ENCODE assay signal across 22 cellular contexts in genomic region chr7:8165150-8165549, GRCh38.
DNase-seq lines count a peak whose midpoint lies in the region; ATAC-seq, FAIRE-seq and TF ChIP-seq lines count a peak whose summit lies in the region.
"Had no signal": no experiment of that assay in that cellular context is flagged by ENCODE, and none has a peak within 500 bp of the region (broad histone marks: within the 10 kb centered on the region; RNA-seq: fewer than 3 reads in every experiment).

No MANE protein-coding gene starts in this region.

- TF ChIP-seq EP300 in GM12878 (IDR thresholded peaks at IDR 0.05; ENCODE audit: borderline replicate concordance in 1 of 2, control insufficient read depth in 1 of 2, low read depth in 2 of 2, low read length in 2 of 2): no peak

- H3K27ac ChIP-seq in GM12878 (ENCODE audit: control insufficient read depth, insufficient read depth): no peak overlapping the region
- H3K27ac ChIP-seq: 22Rv1; A549; BLaER1 treated with 17β-estradiol and CSF1 and Interleukin-3, amounts not matched to agents 10 nM and 100 nM; C4-2B had no signal

- in situ Hi-C loops in GM12878 (cut with MboI): no loop called here

- SMC1A ChIA-PET in GM12878 (lab: Charles Lee; ENCODE audit: uncharacterized antibody, unreplicated experiment): interaction anchor here (0.7 to 2.0 kb wide), 3 partner anchors 8 to 26 kb away, joined by 3 to 5 read pairs (median 4); no protein-coding TSS in a partner anchor

- no peaks in the 10 kb centered on the region for H3K9me3 ChIP-seq in GM12878 (replicated peaks; ENCODE audit: control insufficient read depth, insufficient read depth, low read length)
- H3K9me3 ChIP-seq: A549; BLaER1 treated with 17β-estradiol and CSF1 and Interleukin-3, amounts not matched to agents 10 nM and 100 nM; Caco-2 had no signal

- BruUV-seq in GM12878 (replicated peaks; lab: Mats Ljungman, UMichigan): no TSS peak

- no peaks in the 10 kb centered on the region for H3K36me3 ChIP-seq in GM12878 (ENCODE audit: control insufficient read depth in 2 of 2, insufficient read depth in 2 of 2, low read length in 1 of 2)
- H3K36me3 ChIP-seq: BLaER1 treated with 17β-estradiol and CSF1 and Interleukin-3, amounts not matched to agents 10 nM and 100 nM had no signal

- H3K9ac ChIP-seq in GM12878 (ENCODE audit: control insufficient read depth, insufficient read depth, low read length): no peak overlapping the region
- H3K9ac ChIP-seq: BLaER1 treated with 17β-estradiol and CSF1 and Interleukin-3, amounts not matched to agents 10 nM and 100 nM had no signal

- H2AFZ ChIP-seq in GM12878 (ENCODE audit: control insufficient read depth, low read depth, low read length): no peak overlapping the region

- intact Hi-C loops in left ventricle myocardium superior (cut with micrococcal nuclease) (no loop called here), Right ventricle myocardium inferior (cut with DNase I) (no loop called here), GM12878 (cut with micrococcal nuclease; ENCODE audit: unreplicated experiment) (no loop called here)

- no peak for TF ChIP-seq RAD21 in GM12878 (IDR thresholded peaks at IDR 0.05; ENCODE audit: insufficient read depth, low read depth, low read length)

- H3K4me3 ChIP-seq in GM12878: no peak overlapping the region
- H3K4me3 ChIP-seq: A549; BLaER1 treated with 17β-estradiol and CSF1 and Interleukin-3, amounts not matched to agents 10 nM and 100 nM had no signal

- CTCF ChIA-PET in GM12878 (lab: Yijun Ruan, JAX): no interaction called here

- FAIRE-seq in GM12878 (lab: Jason Lieb, UNC): no peak
- FAIRE-seq: A549, D721Med, GM12891, GM19239 had no signal

- RAD21 ChIA-PET in GM12878 (lab: Charles Lee; ENCODE audit: unreplicated experiment): interaction anchor here (0.6 kb wide), 1 partner anchor 13 kb away, joined by 3 read pairs; no protein-coding TSS in a partner anchor

- no peaks in the 10 kb centered on the region for H3K79me2 ChIP-seq in GM12878 (ENCODE audit: control insufficient read depth, insufficient read depth, low read length)

- TF ChIP-seq CTCF in GM12878 (IDR thresholded peaks at IDR 0.05 in 2 of 3, conservative IDR thresholded peaks at IDR 0.05 in 1 of 3; ENCODE audit: control insufficient read depth in 2 of 3, extremely low read depth in 1 of 3, insufficient read depth in 1 of 3, low read depth in 3 of 3, low read length in 3 of 3): no peak

- no peaks in the 10 kb centered on the region for H3K27me3 ChIP-seq in GM12878 (replicated peaks in 1 of 2; ENCODE audit: control insufficient read depth in 2 of 2, insufficient read depth in 2 of 2, low read length in 1 of 2)
- H3K27me3 ChIP-seq: BLaER1 treated with 17β-estradiol and CSF1 and Interleukin-3, amounts not matched to agents 10 nM and 100 nM had no signal

- POLR2A ChIA-PET in GM12878 (lab: Charles Lee): interaction anchor here (0.9 kb wide), 1 partner anchor 198 kb away, joined by 3 read pairs; no protein-coding TSS in a partner anchor

- 8% methylated on average over 4 of the region's 4 CpGs for WGBS in GM12878 (ENCODE audit: insufficient coverage, insufficient replicate concordance, low lambda C conversion rate, missing lambda C conversion rate)

- TF ChIP-seq POLR2A in GM12878 (IDR thresholded peaks at IDR 0.05; ENCODE audit: low read depth, low read length): no peak

- H4K20me1 ChIP-seq in GM12878 (ENCODE audit: control insufficient read depth, insufficient read depth): no peaks in the 10 kb centered on the region
- H4K20me1 ChIP-seq: BLaER1 treated with 17β-estradiol and CSF1 and Interleukin-3, amounts not matched to agents 10 nM and 100 nM had no signal

- DNase-seq in left ventricle myocardium superior (no peak), Right ventricle myocardium inferior (ENCODE audit: missing footprints) (no peak), GM12878 (ENCODE audit: low read depth, low spot score) (no peak), cerebellar nuclear complex (lab: John Stamatoyannopoulos, UW) (no peak), activated T-cell treated with anti-CD3 and anti-CD28 coated beads for 4 hours (no peak)
- no peak for DNase-seq in stimulated activated CD4-positive, alpha-beta T cell treated with anti-CD3 and anti-CD28 coated beads, Interleukin-1b, Interleukin-23, amount 100 ng/mL, for 48 hours
- DNase-seq: AML-193; Caco-2; Calu3; CD4-positive, alpha-beta T cell; CD8-positive, alpha-beta T cell; DMS79 treated with DMSO at 0.1 percent for 48 hours; EL; GDM1 had no signal

- peak; percentile 50 for ATAC-seq in left ventricle myocardium superior
- ATAC-seq in Right ventricle myocardium inferior: no peak
- ATAC-seq in HG02885 (IDR thresholded peaks at IDR 0.05; ENCODE audit: poor library complexity, unreplicated experiment): peak; percentile 54
- ATAC-seq in GM12878: no peak
- ATAC-seq: A549; CD8-positive, alpha-beta T cell had no signal

- H3K4me1 ChIP-seq in GM12878 (ENCODE audit: control insufficient read depth, insufficient read depth, low read length): no peaks in the 10 kb centered on the region
- H3K4me1 ChIP-seq: A549, Caco-2 had no signal

- H3K4me2 ChIP-seq in GM12878 (ENCODE audit: control insufficient read depth, insufficient read depth): no peak overlapping the region
- H3K4me2 ChIP-seq: A549; BLaER1 treated with 17β-estradiol and CSF1 and Interleukin-3, amounts not matched to agents 10 nM and 100 nM had no signal

TF ChIP-seq in GM12878, 131 proteins besides CTCF, POLR2A, EP300 and RAD21:
- TF ChIP-seq MEF2B (IDR thresholded peaks at IDR 0.05; ENCODE audit: partially characterized antibody, poor library complexity, severe bottlenecking) (peak; percentile 39), NFXL1 (IDR thresholded peaks at IDR 0.05; ENCODE audit: borderline replicate concordance) (no peak), MEF2A (IDR thresholded peaks at IDR 0.05; ENCODE audit: insufficient read depth, low read depth, low read length) (peak; percentile 68; the same call in 1 of the 2 replicates)

Comparison
In these comparisons a context has a peak if more than half of its experiments do, and no peak if none do; other contexts are left out.
1. ATAC-seq: peak in left ventricle myocardium superior (single experiment) and HG02885 (single experiment); none in Right ventricle myocardium inferior (single experiment) and GM12878 (single experiment).